ENCODE assay signal across 1 cellular context in genomic region chr5:56116599-56117131, GRCh38.
A peak's percentile ranks its signal among the peaks of the same experiment; 100 is the strongest.
TF ChIP-seq lines count a peak whose summit lies in the region.

No MANE protein-coding gene starts in this region.

TF ChIP-seq in HepG2, 621 proteins besides CTCF, POLR2A, EP300 and RAD21 (continued from another document and continues in another):
- TF ChIP-seq REST (IDR thresholded peaks at IDR 0.05; ENCODE audit: borderline replicate concordance in 1 of 2, low read depth in 1 of 2, low read length in 2 of 2) (peak; percentile 21 to 81), ZNF747 (CRISPR knock-in tag; IDR thresholded peaks at IDR 0.05; ENCODE audit: borderline replicate concordance) (0 out of 2 replicates have a peak, but pooled peaks have one; percentile 51), ZNF501 (CRISPR knock-in tag; IDR thresholded peaks at IDR 0.05) (0 out of 2 replicates have a peak, but pooled peaks have one; percentile 43), HNRNPH1 (optimal IDR thresholded peaks at IDR 0.05; ENCODE audit: low read depth, low read length) (no peak), CENPT (CRISPR knock-in tag; IDR thresholded peaks at IDR 0.05; ENCODE audit: low read depth) (no peak), KLF11 (CRISPR knock-in tag; IDR thresholded peaks at IDR 0.05) (0 out of 2 replicates have a peak, but pooled peaks have one; percentile 53), ZNF7 (CRISPR knock-in tag; IDR thresholded peaks at IDR 0.05) (no peak), ZNF576 (CRISPR knock-in tag; IDR thresholded peaks at IDR 0.05) (no peak), CBX5 (CRISPR knock-in tag; IDR thresholded peaks at IDR 0.05; ENCODE audit: borderline replicate concordance) (peak; percentile 86; the same call in 1 of the 2 replicates), NFATC3 (CRISPR knock-in tag; IDR thresholded peaks at IDR 0.05) (no peak), FOXO4 (CRISPR knock-in tag; conservative IDR thresholded peaks at IDR 0.05) (0 out of 2 replicates have a peak, but pooled peaks have one; percentile 75), TP53 (CRISPR knock-in tag; conservative IDR thresholded peaks at IDR 0.05) (no peak), ZNF639 (CRISPR knock-in tag; conservative IDR thresholded peaks at IDR 0.05) (no peak), NFYC (CRISPR knock-in tag; IDR thresholded peaks at IDR 0.05) (no peak), ZNF790 (CRISPR knock-in tag; IDR thresholded peaks at IDR 0.05; ENCODE audit: borderline replicate concordance) (no peak), FOXK1 (CRISPR knock-in tag; IDR thresholded peaks at IDR 0.05; ENCODE audit: borderline replicate concordance, low read depth) (peak; percentile 65; the same call in 1 of the 2 replicates), BATF2 (CRISPR knock-in tag; IDR thresholded peaks at IDR 0.05) (no peak), FOXC1 (CRISPR knock-in tag; IDR thresholded peaks at IDR 0.05; ENCODE audit: borderline replicate concordance) (0 out of 2 replicates have a peak, but pooled peaks have one; percentile 53), CBFB (CRISPR knock-in tag; IDR thresholded peaks at IDR 0.05) (peak; percentile 89), BCLAF1 (IDR thresholded peaks at IDR 0.05) (no peak), GABPA (IDR thresholded peaks at IDR 0.05; ENCODE audit: low read depth, low read length) (no peak), GABPA (CRISPR knock-in tag; IDR thresholded peaks at IDR 0.05; ENCODE audit: low read depth) (peak; percentile 13; the same call in 1 of the 2 replicates), KDM3A (CRISPR knock-in tag; IDR thresholded peaks at IDR 0.05; ENCODE audit: low read depth) (peak; percentile 62; the same call in 1 of the 2 replicates), NR2C2 (CRISPR knock-in tag; IDR thresholded peaks at IDR 0.05; ENCODE audit: borderline replicate concordance) (peak; percentile 73; the same call in 1 of the 2 replicates), ARID4A (CRISPR knock-in tag; IDR thresholded peaks at IDR 0.05; ENCODE audit: borderline replicate concordance) (peak; percentile 78; the same call in 1 of the 2 replicates), ZNF619 (CRISPR knock-in tag; IDR thresholded peaks at IDR 0.05) (no peak), ZBTB39 (CRISPR knock-in tag; IDR thresholded peaks at IDR 0.05) (peak; percentile 61; the same call in 1 of the 2 replicates), SALL1 (CRISPR knock-in tag; IDR thresholded peaks at IDR 0.05) (peak; percentile 97), ZNF331 (CRISPR knock-in tag; IDR thresholded peaks at IDR 0.05) (peak; percentile 78), FOXK2 (IDR thresholded peaks at IDR 0.05) (no peak), TFE3 (CRISPR knock-in tag; IDR thresholded peaks at IDR 0.05) (peak; percentile 92), ZNF224 (CRISPR knock-in tag; IDR thresholded peaks at IDR 0.05) (no peak), ZSCAN29 (CRISPR knock-in tag; conservative IDR thresholded peaks at IDR 0.05) (peak; percentile 79), THAP11 (CRISPR knock-in tag; IDR thresholded peaks at IDR 0.05) (peak; percentile 56; the same call in 1 of the 2 replicates), TARDBP (CRISPR knock-in tag; IDR thresholded peaks at IDR 0.05) (peak; percentile 66; the same call in 1 of the 2 replicates)
